In the genomic region with DNA sequence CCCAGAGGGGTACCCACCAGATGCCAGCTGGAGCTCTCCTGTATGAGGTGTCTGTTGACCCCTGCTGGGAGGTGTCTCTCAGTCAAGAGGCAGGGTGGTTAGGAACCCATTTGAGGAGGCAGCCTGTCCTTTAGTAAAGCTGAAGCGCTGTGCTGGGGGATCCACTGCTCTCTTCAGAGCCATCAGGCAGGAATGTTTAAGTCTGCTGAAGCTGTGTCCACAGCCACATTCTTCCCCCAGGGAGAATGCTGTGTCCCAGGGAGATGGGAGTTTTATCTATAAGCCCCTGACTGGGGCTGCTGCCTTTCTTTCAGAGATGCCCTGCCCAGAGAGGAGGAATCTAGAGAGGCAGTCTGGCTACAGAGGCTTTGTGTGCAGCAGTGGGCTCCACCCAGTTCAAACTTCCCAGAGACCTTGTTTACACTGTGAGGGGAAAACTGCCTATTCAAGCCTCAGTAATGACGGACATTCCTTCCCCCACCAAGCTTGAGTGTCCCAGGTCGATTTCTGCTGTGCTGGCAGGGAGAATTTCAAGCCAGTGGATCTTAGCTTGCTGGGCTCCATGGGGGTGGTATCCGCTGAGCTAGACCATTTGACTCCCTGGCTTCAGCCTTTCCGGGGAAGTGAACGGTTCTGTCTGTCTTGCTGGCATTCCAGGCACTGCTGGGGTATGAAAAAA, we compare ENCODE assay signal across 1 cellular context.
A peak's percentile ranks its signal among the peaks of the same experiment; 100 is the strongest.
TF ChIP-seq lines count a peak whose summit lies in the region.
"Not testable (repeated sequence)": the region's sequence is repeated elsewhere in the genome, so short reads cannot be mapped to it uniquely, and the experiment has no call there.

No MANE protein-coding gene starts in this region.

TF ChIP-seq in HepG2, 621 proteins besides CTCF, POLR2A, EP300 and RAD21 (continues in another document):
- TF ChIP-seq ZNF362 (CRISPR knock-in tag; IDR thresholded peaks at IDR 0.05; ENCODE audit: borderline replicate concordance) (0 out of 2 replicates have a peak, but pooled peaks have one; percentile 25), NONO (CRISPR knock-in tag; conservative IDR thresholded peaks at IDR 0.05) (0 out of 2 replicates have a peak, but pooled peaks have one; percentile 23), MAFK (conservative IDR thresholded peaks at IDR 0.05 in 1 of 2, IDR thresholded peaks at IDR 0.05 in 1 of 2; ENCODE audit: low read length in 2 of 2) (peak in 1 of 2 experiments; percentile 30; a peak in 2 of 4 replicates), SALL1 (CRISPR knock-in tag; IDR thresholded peaks at IDR 0.05) (peak; percentile 28; the same call in 1 of the 2 replicates), PAXIP1 (CRISPR knock-in tag; conservative IDR thresholded peaks at IDR 0.05) (peak; percentile 49; the same call in 1 of the 2 replicates), ZMYM4 (CRISPR knock-in tag; IDR thresholded peaks at IDR 0.05) (peak; percentile 64), POGZ (CRISPR knock-in tag; IDR thresholded peaks at IDR 0.05) (peak; percentile 55), MAFF (IDR thresholded peaks at IDR 0.05; ENCODE audit: low read depth, low read length) (peak; percentile 26; the same call in 1 of the 2 replicates), TEAD3 (CRISPR knock-in tag; optimal IDR thresholded peaks at IDR 0.05; ENCODE audit: borderline replicate concordance) (peak; percentile 23), ARID5B (CRISPR knock-in tag; IDR thresholded peaks at IDR 0.05) (0 out of 2 replicates have a peak, but pooled peaks have one; percentile 34), ZMYM3 (CRISPR knock-in tag; IDR thresholded peaks at IDR 0.05) (peak; percentile 46; the same call in 1 of the 2 replicates), FOXC1 (CRISPR knock-in tag; IDR thresholded peaks at IDR 0.05; ENCODE audit: borderline replicate concordance) (peak; percentile 50; the same call in 1 of the 2 replicates), YY1 (IDR thresholded peaks at IDR 0.05; ENCODE audit: insufficient read depth, insufficient replicate concordance, low read depth, low read length) (peak; percentile 1), ZNF292 (CRISPR knock-in tag; IDR thresholded peaks at IDR 0.05; ENCODE audit: borderline replicate concordance, low read depth) (peak; percentile 78; the same call in 1 of the 2 replicates), SP5 (CRISPR knock-in tag; IDR thresholded peaks at IDR 0.05; ENCODE audit: borderline replicate concordance, low read depth) (peak; percentile 64; the same call in 1 of the 2 replicates), FOXA1 (CRISPR knock-in tag; IDR thresholded peaks at IDR 0.05) (peak; percentile 85), FOXO4 (CRISPR knock-in tag; conservative IDR thresholded peaks at IDR 0.05) (0 out of 2 replicates have a peak, but pooled peaks have one; percentile 25), HOXA3 (CRISPR knock-in tag; IDR thresholded peaks at IDR 0.05) (0 out of 2 replicates have a peak, but pooled peaks have one; percentile 24)
- TF ChIP-seq, protein P1, sequence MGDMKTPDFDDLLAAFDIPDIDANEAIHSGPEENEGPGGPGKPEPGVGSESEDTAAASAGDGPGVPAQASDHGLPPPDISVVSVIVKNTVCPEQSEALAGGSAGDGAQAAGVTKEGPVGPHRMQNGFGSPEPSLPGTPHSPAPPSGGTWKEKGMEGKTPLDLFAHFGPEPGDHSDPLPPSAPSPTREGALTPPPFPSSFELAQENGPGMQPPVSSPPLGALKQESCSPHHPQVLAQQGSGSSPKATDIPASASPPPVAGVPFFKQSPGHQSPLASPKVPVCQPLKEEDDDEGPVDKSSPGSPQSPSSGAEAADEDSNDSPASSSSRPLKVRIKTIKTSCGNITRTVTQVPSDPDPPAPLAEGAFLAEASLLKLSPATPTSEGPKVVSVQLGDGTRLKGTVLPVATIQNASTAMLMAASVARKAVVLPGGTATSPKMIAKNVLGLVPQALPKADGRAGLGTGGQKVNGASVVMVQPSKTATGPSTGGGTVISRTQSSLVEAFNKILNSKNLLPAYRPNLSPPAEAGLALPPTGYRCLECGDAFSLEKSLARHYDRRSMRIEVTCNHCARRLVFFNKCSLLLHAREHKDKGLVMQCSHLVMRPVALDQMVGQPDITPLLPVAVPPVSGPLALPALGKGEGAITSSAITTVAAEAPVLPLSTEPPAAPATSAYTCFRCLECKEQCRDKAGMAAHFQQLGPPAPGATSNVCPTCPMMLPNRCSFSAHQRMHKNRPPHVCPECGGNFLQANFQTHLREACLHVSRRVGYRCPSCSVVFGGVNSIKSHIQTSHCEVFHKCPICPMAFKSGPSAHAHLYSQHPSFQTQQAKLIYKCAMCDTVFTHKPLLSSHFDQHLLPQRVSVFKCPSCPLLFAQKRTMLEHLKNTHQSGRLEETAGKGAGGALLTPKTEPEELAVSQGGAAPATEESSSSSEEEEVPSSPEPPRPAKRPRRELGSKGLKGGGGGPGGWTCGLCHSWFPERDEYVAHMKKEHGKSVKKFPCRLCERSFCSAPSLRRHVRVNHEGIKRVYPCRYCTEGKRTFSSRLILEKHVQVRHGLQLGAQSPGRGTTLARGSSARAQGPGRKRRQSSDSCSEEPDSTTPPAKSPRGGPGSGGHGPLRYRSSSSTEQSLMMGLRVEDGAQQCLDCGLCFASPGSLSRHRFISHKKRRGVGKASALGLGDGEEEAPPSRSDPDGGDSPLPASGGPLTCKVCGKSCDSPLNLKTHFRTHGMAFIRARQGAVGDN (CRISPR knock-in tag; IDR thresholded peaks at IDR 0.05) = 0 out of 2 replicates have a peak, but pooled peaks have one; percentile 14
- not testable (repeated sequence) for TF ChIP-seq NONO, FOXA1 (IDR thresholded peaks at IDR 0.05)
- TF ChIP-seq, protein P2, sequence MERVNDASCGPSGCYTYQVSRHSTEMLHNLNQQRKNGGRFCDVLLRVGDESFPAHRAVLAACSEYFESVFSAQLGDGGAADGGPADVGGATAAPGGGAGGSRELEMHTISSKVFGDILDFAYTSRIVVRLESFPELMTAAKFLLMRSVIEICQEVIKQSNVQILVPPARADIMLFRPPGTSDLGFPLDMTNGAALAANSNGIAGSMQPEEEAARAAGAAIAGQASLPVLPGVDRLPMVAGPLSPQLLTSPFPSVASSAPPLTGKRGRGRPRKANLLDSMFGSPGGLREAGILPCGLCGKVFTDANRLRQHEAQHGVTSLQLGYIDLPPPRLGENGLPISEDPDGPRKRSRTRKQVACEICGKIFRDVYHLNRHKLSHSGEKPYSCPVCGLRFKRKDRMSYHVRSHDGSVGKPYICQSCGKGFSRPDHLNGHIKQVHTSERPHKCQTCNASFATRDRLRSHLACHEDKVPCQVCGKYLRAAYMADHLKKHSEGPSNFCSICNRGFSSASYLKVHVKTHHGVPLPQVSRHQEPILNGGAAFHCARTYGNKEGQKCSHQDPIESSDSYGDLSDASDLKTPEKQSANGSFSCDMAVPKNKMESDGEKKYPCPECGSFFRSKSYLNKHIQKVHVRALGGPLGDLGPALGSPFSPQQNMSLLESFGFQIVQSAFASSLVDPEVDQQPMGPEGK (CRISPR knock-in tag; IDR thresholded peaks at IDR 0.05) = 0 out of 2 replicates have a peak, but pooled peaks have one; percentile 27
- TF ChIP-seq, protein P3, sequence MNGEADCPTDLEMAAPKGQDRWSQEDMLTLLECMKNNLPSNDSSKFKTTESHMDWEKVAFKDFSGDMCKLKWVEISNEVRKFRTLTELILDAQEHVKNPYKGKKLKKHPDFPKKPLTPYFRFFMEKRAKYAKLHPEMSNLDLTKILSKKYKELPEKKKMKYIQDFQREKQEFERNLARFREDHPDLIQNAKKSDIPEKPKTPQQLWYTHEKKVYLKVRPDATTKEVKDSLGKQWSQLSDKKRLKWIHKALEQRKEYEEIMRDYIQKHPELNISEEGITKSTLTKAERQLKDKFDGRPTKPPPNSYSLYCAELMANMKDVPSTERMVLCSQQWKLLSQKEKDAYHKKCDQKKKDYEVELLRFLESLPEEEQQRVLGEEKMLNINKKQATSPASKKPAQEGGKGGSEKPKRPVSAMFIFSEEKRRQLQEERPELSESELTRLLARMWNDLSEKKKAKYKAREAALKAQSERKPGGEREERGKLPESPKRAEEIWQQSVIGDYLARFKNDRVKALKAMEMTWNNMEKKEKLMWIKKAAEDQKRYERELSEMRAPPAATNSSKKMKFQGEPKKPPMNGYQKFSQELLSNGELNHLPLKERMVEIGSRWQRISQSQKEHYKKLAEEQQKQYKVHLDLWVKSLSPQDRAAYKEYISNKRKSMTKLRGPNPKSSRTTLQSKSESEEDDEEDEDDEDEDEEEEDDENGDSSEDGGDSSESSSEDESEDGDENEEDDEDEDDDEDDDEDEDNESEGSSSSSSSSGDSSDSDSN (CRISPR knock-in tag; IDR thresholded peaks at IDR 0.05) = 0 out of 2 replicates have a peak, but pooled peaks have one; percentile 23
- TF ChIP-seq, protein P4, sequence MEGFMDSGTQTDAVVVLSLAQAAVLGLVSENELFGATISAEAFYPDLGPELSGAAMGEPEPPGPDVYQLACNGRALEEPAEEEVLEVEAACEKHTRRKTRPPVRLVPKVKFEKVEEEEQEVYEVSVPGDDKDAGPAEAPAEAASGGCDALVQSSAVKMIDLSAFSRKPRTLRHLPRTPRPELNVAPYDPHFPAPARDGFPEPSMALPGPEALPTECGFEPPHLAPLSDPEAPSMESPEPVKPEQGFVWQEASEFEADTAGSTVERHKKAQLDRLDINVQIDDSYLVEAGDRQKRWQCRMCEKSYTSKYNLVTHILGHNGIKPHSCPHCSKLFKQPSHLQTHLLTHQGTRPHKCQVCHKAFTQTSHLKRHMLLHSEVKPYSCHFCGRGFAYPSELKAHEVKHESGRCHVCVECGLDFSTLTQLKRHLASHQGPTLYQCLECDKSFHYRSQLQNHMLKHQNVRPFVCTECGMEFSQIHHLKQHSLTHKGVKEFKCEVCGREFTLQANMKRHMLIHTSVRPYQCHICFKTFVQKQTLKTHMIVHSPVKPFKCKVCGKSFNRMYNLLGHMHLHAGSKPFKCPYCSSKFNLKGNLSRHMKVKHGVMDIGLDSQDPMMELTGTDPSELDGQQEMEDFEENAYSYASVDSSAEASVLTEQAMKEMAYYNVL (CRISPR knock-in tag; IDR thresholded peaks at IDR 0.05; ENCODE audit: borderline replicate concordance) = peak; percentile 45; the same call in 1 of the 2 replicates
